ENCODE assay signal across 9 cellular contexts in the genomic region with DNA sequence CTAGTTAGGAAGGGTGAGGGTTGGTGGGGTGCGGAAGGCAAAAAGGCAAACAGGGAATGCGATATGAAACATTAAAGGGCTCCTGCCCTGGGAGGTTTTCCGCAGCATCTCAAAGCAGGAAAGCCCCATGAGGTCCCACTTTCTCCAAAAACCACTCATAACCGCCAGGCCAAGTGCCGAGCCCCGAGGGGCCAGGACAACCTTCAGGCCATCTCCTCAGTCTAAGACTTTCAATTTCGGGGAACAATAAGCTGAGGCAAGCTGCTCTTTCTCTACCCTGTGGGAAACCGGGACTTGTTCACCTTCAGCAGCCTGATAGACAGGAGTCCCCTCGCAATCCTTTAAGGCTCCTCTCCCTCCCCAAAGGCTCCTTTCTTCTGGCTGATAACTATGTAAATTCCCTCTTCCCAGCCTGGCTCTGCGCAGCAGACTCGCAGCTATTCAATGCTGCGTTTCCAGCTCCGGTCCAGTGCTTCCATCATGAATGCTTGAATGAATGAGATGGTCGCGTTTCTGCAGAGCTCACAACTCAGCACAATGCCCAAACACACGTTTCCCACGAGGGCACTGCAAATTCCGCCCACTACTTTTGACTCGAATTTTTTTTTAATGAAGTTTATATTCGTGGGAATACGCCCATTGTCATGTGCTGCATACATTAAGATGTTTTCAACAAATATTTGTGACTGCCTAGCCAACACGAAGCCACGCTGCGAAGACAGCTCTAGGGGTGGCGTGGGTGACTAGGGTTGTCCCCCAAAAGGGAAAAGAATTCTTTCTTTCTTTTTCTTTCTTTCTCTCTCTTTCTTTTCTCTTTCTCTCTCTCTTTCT. TPM values are rescaled to one million over a fixed set of nuclear protein-coding genes. Genes with fewer than 3 reads are reported as not detected.
DNase-seq lines count a peak whose midpoint lies in the region; ATAC-seq and FAIRE-seq lines count a peak whose summit lies in the region.
"Had no signal": no experiment of that assay in that cellular context is flagged by ENCODE, and none has a peak within 500 bp of the region (broad histone marks: within the 10 kb centered on the region; RNA-seq: fewer than 3 reads in every experiment).

No MANE protein-coding gene starts in this region.

- H3K36me3 ChIP-seq in HUES6 (ENCODE audit: control insufficient read depth, insufficient read depth, low read length) = no peaks in the 10 kb centered on the region

- no peak overlapping the region for H3K27ac ChIP-seq in HUES6 (ENCODE audit: low read depth, low read length)

- peaks cover 13% of the 10 kb centered on the region; the same call in 1 of the 2 replicates for H3K4me1 ChIP-seq in HUES6 (ENCODE audit: control insufficient read depth, insufficient read depth, low read length)

- H3K9me3 ChIP-seq in HUES6 (ENCODE audit: control insufficient read depth, insufficient read depth, low read depth, low read length) = no peaks in the 10 kb centered on the region

- in situ Hi-C loops in ACHN (cut with HindIII; ENCODE audit: low pct_ligation_motif_present, low pct_unique_long_range_greater_than_20kb, low sequenced_read_pairs) = no loop called here

- no peak for FAIRE-seq in GM19239 (lab: Jason Lieb, UNC)

- H3K27me3 ChIP-seq in HUES6 (ENCODE audit: control insufficient read depth, insufficient read depth, low read length) = peaks cover 18% of the 10 kb centered on the region

- no peak overlapping the region for H3K9ac ChIP-seq in HUES6 (ENCODE audit: low read length)

- ATAC-seq in HG03045 (IDR thresholded peaks at IDR 0.05; ENCODE audit: unreplicated experiment) (no peak), GM21423 (IDR thresholded peaks at IDR 0.05; ENCODE audit: unreplicated experiment) (no peak)

- H3K4me3 ChIP-seq in HUES6 (ENCODE audit: low read depth, low read length) = peak overlapping the region; percentile 73

- DNase-seq in ACHN (peak; percentile 67), dermis blood vessel endothelial cell (peak; percentile 3), myocyte (ENCODE audit: low read depth) (peak; percentile 3), GM19239 (ENCODE audit: insufficient read length, low spot score) (no peak)
- no peak for DNase-seq in stimulated activated CD4-positive, alpha-beta T cell treated with anti-CD3 and anti-CD28 coated beads, Interleukin-4, amount 100 ng/mL, for 24 hours
- DNase-seq: Karpas-422 had no signal

RNA-seq across cellular contexts. Expression of gene LAMA1, which starts 1.4 kb away (rescaled TPM):
- 0.05 and 1.2 TPM in 2 replicates for total RNA-seq in dermis blood vessel endothelial cell
- 0.56 and 0.62 TPM in 2 replicates for total RNA-seq in myocyte
- polyA plus RNA-seq in myocyte (2012) = 2.7 TPM

Comparison
In these comparisons a context has a peak if more than half of its experiments do, and no peak if none do; other contexts are left out.
1. DNase-seq: peak in ACHN (single experiment), dermis blood vessel endothelial cell (single experiment) and myocyte (single experiment); none in stimulated activated CD4-positive, alpha-beta T cell treated with anti-CD3 and anti-CD28 coated beads, Interleukin-4, amount 100 ng/mL, for 24 hours (single experiment) and GM19239 (single experiment).